9 cellular contexts compared by ENCODE assay signal in genomic region chr13:21326155-21327030, GRCh38.
A peak's percentile ranks its signal among the peaks of the same experiment; 100 is the strongest.
DNase-seq lines count a peak whose midpoint lies in the region; ATAC-seq, FAIRE-seq and TF ChIP-seq lines count a peak whose summit lies in the region.
"Had no signal": no experiment of that assay in that cellular context is flagged by ENCODE, and none has a peak within 500 bp of the region (broad histone marks: within the 10 kb centered on the region; RNA-seq: fewer than 3 reads in every experiment).

No MANE protein-coding gene starts in this region.

- no peak overlapping the region for H3K27ac Mint-ChIP-seq in central memory CD8-positive, alpha-beta T cell (ENCODE audit: low read depth)
- H3K27ac Mint-ChIP-seq: stimulated activated naive CD8-positive, alpha-beta T cell treated with anti-CD3 and anti-CD28 coated beads, Interleukin-15, Interleukin-2, amounts not matched to agents 100 ng/mL and 50 ng/mL, for 24 hours had no signal

- H3K36me3 ChIP-seq in ACC112 (ENCODE audit: insufficient read depth, low read length) (no peaks in the 10 kb centered on the region), small intestine (ENCODE audit: control insufficient read depth in 2 of 2, insufficient read depth in 2 of 2, low read length in 2 of 2) (no peaks in the 10 kb centered on the region)

- H3K9me3 Mint-ChIP-seq in central memory CD8-positive, alpha-beta T cell: no peaks in the 10 kb centered on the region
- H3K9me3 Mint-ChIP-seq: stimulated activated naive CD8-positive, alpha-beta T cell treated with anti-CD3 and anti-CD28 coated beads, Interleukin-15, Interleukin-2, amounts not matched to agents 100 ng/mL and 50 ng/mL, for 24 hours had no signal

- H3K4me1 Mint-ChIP-seq in central memory CD8-positive, alpha-beta T cell: peaks cover 39% of the 10 kb centered on the region

- no peaks in the 10 kb centered on the region for H3K9me3 ChIP-seq in small intestine (ENCODE audit: control insufficient read depth, low read depth)

- FAIRE-seq in small intestine (lab: Jason Lieb, UNC): no peak

- H2AFZ ChIP-seq in ACC112 (ENCODE audit: low read length, unreplicated experiment): peak overlapping the region; percentile 81

- no peaks in the 10 kb centered on the region for H3K27me3 Mint-ChIP-seq in central memory CD8-positive, alpha-beta T cell
- H3K27me3 Mint-ChIP-seq: stimulated activated naive CD8-positive, alpha-beta T cell treated with anti-CD3 and anti-CD28 coated beads, Interleukin-15, Interleukin-2, amounts not matched to agents 100 ng/mL and 50 ng/mL, for 24 hours had no signal

- H3K27ac ChIP-seq in ACC112 (ENCODE audit: low read depth, low read length): no peak overlapping the region
- no peak overlapping the region for H3K27ac ChIP-seq in small intestine (ENCODE audit: low read depth in 1 of 2, low read length in 1 of 2)

- 9 to 29% (median 22%) methylated on average over 52 of the region's 52 CpGs for WGBS in small intestine, 3 donors

- H3K79me2 ChIP-seq in ACC112 (ENCODE audit: control insufficient read depth, insufficient read depth, low read length, unreplicated experiment): no peaks in the 10 kb centered on the region

- ATAC-seq in HG03432 (IDR thresholded peaks at IDR 0.05; ENCODE audit: unreplicated experiment): peak; percentile 29
- ATAC-seq in central memory CD8-positive, alpha-beta T cell (replicated peaks; ENCODE audit: extremely low read depth, poor library complexity, severe bottlenecking): peak; percentile 42
- ATAC-seq in HG02798 (IDR thresholded peaks at IDR 0.05; ENCODE audit: poor library complexity, unreplicated experiment): no peak

- peaks cover 2% of the 10 kb centered on the region for H3K36me3 Mint-ChIP-seq in central memory CD8-positive, alpha-beta T cell (ENCODE audit: insufficient read depth)

- H3K4me3 ChIP-seq in ACC112 (ENCODE audit: low read depth, low read length) (peak overlapping the region; percentile 72), small intestine (ENCODE audit: low read depth in 1 of 2, low read length in 2 of 2) (peak overlapping the region; percentile 12 to 68)

- POLR2A ChIA-PET in HEK293T (lab: Yijun Ruan, JAX): no interaction called here

- DNase-seq in central memory CD8-positive, alpha-beta T cell (ENCODE audit: low spot score in 2 of 2): no peak
- peak; percentile 73 for DNase-seq in islet precursor cell
- peak; percentile 30 for DNase-seq in small intestine
- no peak for DNase-seq in COLO668 (lab: John Stamatoyannopoulos, UW; ENCODE audit: unreplicated experiment)
- no peak for DNase-seq in HEK293T (ENCODE audit: extremely low spot score)

- CTCF ChIA-PET in HEK293T (lab: Yijun Ruan, JAX): no interaction called here

- peak overlapping the region; percentile 69 for H3K4me3 Mint-ChIP-seq in central memory CD8-positive, alpha-beta T cell

- H3K27me3 ChIP-seq in ACC112 (ENCODE audit: insufficient read depth, low read length) (no peaks in the 10 kb centered on the region; the same call in 1 of the 2 replicates), small intestine (ENCODE audit: control insufficient read depth in 2 of 2, insufficient read depth in 2 of 2, low read length in 2 of 2) (no peaks in the 10 kb centered on the region)

- H3K4me1 ChIP-seq in ACC112 (ENCODE audit: control insufficient read depth, insufficient read depth, low read length, unreplicated experiment): no peaks in the 10 kb centered on the region
- H3K4me1 ChIP-seq in small intestine (ENCODE audit: control insufficient read depth in 2 of 2, insufficient read depth in 1 of 2, low read depth in 1 of 2, low read length in 1 of 2): no peaks in the 10 kb centered on the region

TF ChIP-seq in HEK293T, 16 proteins besides CTCF, POLR2A, EP300 and RAD21:
- no peak for TF ChIP-seq LEF1 (IDR thresholded peaks at IDR 0.05; ENCODE audit: borderline replicate concordance)
- no peak for TF ChIP-seq ZNF384 (IDR thresholded peaks at IDR 0.05)
- TF ChIP-seq HDGF (IDR thresholded peaks at IDR 0.05; ENCODE audit: borderline replicate concordance): no peak
- no peak for TF ChIP-seq NFRKB (IDR thresholded peaks at IDR 0.05)
- no peak for TF ChIP-seq SUZ12 (IDR thresholded peaks at IDR 0.05)
- no peak for TF ChIP-seq PKNOX1 (IDR thresholded peaks at IDR 0.05)
- TF ChIP-seq CTBP1 (IDR thresholded peaks at IDR 0.05; ENCODE audit: borderline replicate concordance): no peak
- TF ChIP-seq ELF4 (IDR thresholded peaks at IDR 0.05): no peak
- no peak for TF ChIP-seq SP1 (IDR thresholded peaks at IDR 0.05)
- TF ChIP-seq ARNT (IDR thresholded peaks at IDR 0.05): no peak
- TF ChIP-seq L3MBTL2 (conservative IDR thresholded peaks at IDR 0.05): no peak
- no peak for TF ChIP-seq FOXA1 (IDR thresholded peaks at IDR 0.05)

Comparison
In these comparisons a context has a peak if more than half of its experiments do, and no peak if none do; other contexts are left out.
1. DNase-seq: peak in islet precursor cell (single experiment) and small intestine (single experiment); none in central memory CD8-positive, alpha-beta T cell (0 of 2), COLO668 (single experiment) and HEK293T (single experiment).